ENCODE assay signal across 25 cellular contexts in genomic region chr4:81751531-81752291, GRCh38.
"Had no signal": no experiment of that assay in that cellular context is flagged by ENCODE, and none has a peak within 500 bp of the region (broad histone marks: within the 10 kb centered on the region; RNA-seq: fewer than 3 reads in every experiment).

No MANE protein-coding gene starts in this region.

- H3K9me3 ChIP-seq: MG63, SJSA1 had no signal

- H3K4me3 ChIP-seq: MG63, SJSA1, SK-N-MC had no signal

- H3K4me1 ChIP-seq: SJSA1 had no signal

- H3K27ac ChIP-seq: RWPE1, SJSA1, SK-N-MC had no signal

- H3K36me3 ChIP-seq: MG63, SJSA1 had no signal

- DNase-seq: Karpas-422; KG1; MG63; NCI-H1092; NCI-H1105 treated with DMSO at 0.1 percent for 48 hours; NCI-H1417 treated with DMSO at 0.1 percent for 48 hours; NCI-H146; NCI-H1694 treated with DMSO at 0.1 percent for 48 hours; NCI-H1930; NCI-H2081; NCI-H2107; NCI-H345; NCI-H446 treated with DMSO at 0.1 percent for 48 hours; NCI-H510A treated with DMSO at 0.1 percent for 48 hours; NCI-H526; NCI-H748 treated with DMSO at 0.1 percent for 48 hours; NK-92 treated with Interleukin-12 subunit alpha and Interleukin-12 subunit beta, amount 100 ng/mL, for 24 hours; PC-3; SIG-M5; SW 1271; T-cell had no signal

- H3K27me3 ChIP-seq: MG63, SJSA1 had no signal

- ATAC-seq: Panc1, PC-3, T-cell had no signal
